9 cellular contexts compared by ENCODE assay signal in the genomic region with DNA sequence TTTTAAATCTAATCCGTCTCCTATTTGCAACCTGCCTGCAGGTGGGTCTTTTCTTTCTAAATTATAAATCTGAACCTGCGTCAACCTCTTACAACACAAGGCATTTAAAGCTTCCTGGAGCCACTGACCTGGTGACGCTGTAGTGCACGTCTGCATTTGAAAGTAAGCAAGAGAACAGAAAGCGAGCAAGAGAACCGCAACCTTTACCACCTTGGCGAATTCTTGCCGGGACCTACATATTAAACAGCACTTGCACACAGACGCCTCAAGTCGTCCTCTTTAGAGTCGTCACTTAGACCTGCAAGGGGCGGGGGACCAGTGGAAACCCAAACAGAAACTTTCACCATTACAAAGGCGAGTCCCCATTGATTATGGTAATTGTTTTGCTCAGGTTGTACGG. TPM values are rescaled to one million over a fixed set of nuclear protein-coding genes. Genes with fewer than 3 reads are reported as not detected.
A peak's percentile ranks its signal among the peaks of the same experiment; 100 is the strongest.
DNase-seq lines count a peak whose midpoint lies in the region; ATAC-seq, FAIRE-seq and TF ChIP-seq lines count a peak whose summit lies in the region.
"Had no signal": no experiment of that assay in that cellular context is flagged by ENCODE, and none has a peak within 500 bp of the region (broad histone marks: within the 10 kb centered on the region; RNA-seq: fewer than 3 reads in every experiment).

No MANE protein-coding gene starts in this region.

- peak; percentile 38 for DNase-seq in DMS53 (lab: John Stamatoyannopoulos, UW)
- DNase-seq in DMS53 treated with DMSO at 0.1 percent for 48 hours (lab: John Stamatoyannopoulos, UW; ENCODE audit: unreplicated experiment): no peak
- peak; percentile 13 for DNase-seq in stimulated activated naive CD8-positive, alpha-beta T cell treated with anti-CD3 and anti-CD28 coated beads, Interleukin-15, Interleukin-2, amounts not matched to agents 100 U/mL and 50 U/mL, for 24 hours
- no peak for DNase-seq in NCI-H187 treated with DMSO at 0.1 percent for 48 hours (lab: John Stamatoyannopoulos, UW)
- no peak for DNase-seq in HTR-8/SVneo (ENCODE audit: insufficient read length, low spot score)

- H3K27me3 ChIP-seq in HUES48 (ENCODE audit: control insufficient read depth, insufficient read depth, low read length) (no peaks in the 10 kb centered on the region), gastroesophageal sphincter (no peaks in the 10 kb centered on the region)

- no peak for FAIRE-seq in HTR-8/SVneo (lab: Jason Lieb, UNC)

- no peaks in the 10 kb centered on the region for H3K9me3 ChIP-seq in HUES48 (ENCODE audit: control insufficient read depth, insufficient read depth, low read length)
- no peaks in the 10 kb centered on the region for H3K9me3 ChIP-seq in gastroesophageal sphincter

- H3K4me3 ChIP-seq in HUES48 (ENCODE audit: low read depth, low read length) (peak overlapping the region; percentile 74), gastroesophageal sphincter (peak overlapping the region; percentile 47 to 51)

- H3K27ac ChIP-seq in HUES48 (ENCODE audit: low read depth, low read length) (peak overlapping the region; percentile 96), gastroesophageal sphincter (peak overlapping the region in 2 of 4 donors; percentile 41 to 72)
- H3K27ac ChIP-seq: 22Rv1 had no signal

- H3K9ac ChIP-seq in HUES48 (ENCODE audit: low read depth, low read length): peak overlapping the region; percentile 88

- H3K4me1 ChIP-seq in HUES48 (ENCODE audit: control insufficient read depth, insufficient read depth, low read length): peaks cover 86% of the 10 kb centered on the region
- peaks cover 0 to 61% (median 11%) of the 10 kb centered on the region in 3 donors for H3K4me1 ChIP-seq in gastroesophageal sphincter

- H3K36me3 ChIP-seq in HUES48 (ENCODE audit: control insufficient read depth, insufficient read depth, low read length) (no peaks in the 10 kb centered on the region), gastroesophageal sphincter (no peaks in the 10 kb centered on the region)

- ATAC-seq in gastroesophageal sphincter (no peak), GM19023 (IDR thresholded peaks at IDR 0.05; ENCODE audit: unreplicated experiment) (no peak)
- peak; percentile 81 for ATAC-seq in stimulated activated naive CD8-positive, alpha-beta T cell treated with anti-CD3 and anti-CD28 coated beads, Interleukin-15, Interleukin-2, amounts not matched to agents 100 U/mL and 50 U/mL, for 24 hours

- no peak for TF ChIP-seq EP300 in gastroesophageal sphincter (IDR thresholded peaks at IDR 0.05)

- no peak for TF ChIP-seq POLR2A in gastroesophageal sphincter (IDR thresholded peaks at IDR 0.05)

- WGBS in gastroesophageal sphincter (ENCODE audit: low coverage in 1 of 2), 2 donors: 57 to 65% methylated on average over 12 to 13 of the region's 14 CpGs

- no peak for TF ChIP-seq CTCF in gastroesophageal sphincter (IDR thresholded peaks at IDR 0.05)

RNA-seq across cellular contexts. Expression of a gene that starts 9.5 kb away (rescaled TPM):
- 10 to 100 TPM in 2 of 4 donors, 1 to 10 TPM in 2; 7.3 to 18.2 (median 12.6) TPM for total RNA-seq in gastroesophageal sphincter

Comparison
In these comparisons a context has a peak if more than half of its experiments do, and no peak if none do; other contexts are left out.
1. DNase-seq: peak in DMS53 (single experiment) and stimulated activated naive CD8-positive, alpha-beta T cell treated with anti-CD3 and anti-CD28 coated beads, Interleukin-15, Interleukin-2, amounts not matched to agents 100 U/mL and 50 U/mL, for 24 hours (single experiment); none in DMS53 treated with DMSO at 0.1 percent for 48 hours (single experiment), NCI-H187 treated with DMSO at 0.1 percent for 48 hours (single experiment) and HTR-8/SVneo (single experiment).